Comparison of ENCODE assay signal across 8 cellular contexts in the genomic region with DNA sequence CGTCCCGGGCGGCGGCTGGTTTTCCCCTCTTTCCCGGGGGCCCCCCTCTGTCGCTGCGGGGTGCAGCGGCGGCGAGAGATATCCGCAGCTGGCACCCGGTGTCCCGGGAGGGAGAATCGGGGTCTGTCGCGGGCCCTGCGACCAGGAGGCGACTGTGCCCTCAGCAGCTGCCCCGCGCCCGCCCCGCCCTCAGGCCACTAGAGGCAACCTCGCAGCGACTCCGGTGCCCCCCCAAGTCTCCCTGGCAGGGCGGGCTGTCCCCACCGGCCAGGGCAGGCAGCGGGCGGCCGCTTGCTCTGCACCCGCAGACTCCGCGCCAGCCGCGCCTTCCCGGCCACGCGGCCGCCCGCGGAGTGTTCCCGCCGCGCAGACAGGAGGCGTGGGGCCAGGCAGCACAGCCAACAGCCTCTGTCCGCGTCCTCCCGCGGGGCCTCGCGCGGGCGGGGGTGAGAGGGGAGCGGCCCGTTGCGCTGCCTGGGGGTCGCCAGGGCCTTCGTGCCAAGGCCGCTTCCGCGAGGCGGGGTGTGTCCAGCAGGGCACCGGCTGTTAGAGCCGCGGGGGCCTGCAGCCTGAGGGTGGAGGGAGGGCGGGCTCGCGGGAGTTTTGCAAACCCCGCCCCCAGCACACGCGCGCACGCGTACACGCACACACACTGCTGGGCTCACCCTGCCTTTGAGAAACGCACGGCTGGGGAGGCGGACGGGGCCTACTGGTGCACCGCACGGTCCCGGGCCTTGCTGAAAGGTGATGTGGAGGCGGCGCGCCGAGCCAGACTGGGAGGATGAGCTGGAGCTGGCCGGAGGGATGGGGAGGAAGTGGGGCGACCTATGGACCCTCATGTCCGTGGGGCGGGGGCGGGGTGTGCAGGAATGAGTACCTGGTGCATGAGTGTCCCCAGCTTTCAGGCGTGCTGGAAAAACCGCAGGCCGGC. TPM values are rescaled to one million over a fixed set of nuclear protein-coding genes. Genes with fewer than 3 reads are reported as not detected.
A peak's percentile ranks its signal among the peaks of the same experiment; 100 is the strongest.
DNase-seq lines count a peak whose midpoint lies in the region; ATAC-seq and TF ChIP-seq lines count a peak whose summit lies in the region.

No MANE protein-coding gene starts in this region.

- peak overlapping the region; percentile 55 for H3K4me3 ChIP-seq in brain microvascular endothelial cell (ENCODE audit: low read depth, low read length)
- H3K4me3 ChIP-seq in liver (ENCODE audit: low read depth in 1 of 3, low read length in 3 of 3) = peak overlapping the region in 2 of 3 donors; percentile 52 to 70

- H3K27me3 ChIP-seq in brain microvascular endothelial cell (replicated peaks) (no peaks in the 10 kb centered on the region), liver (ENCODE audit: control insufficient read depth in 4 of 4, insufficient read depth in 4 of 4, low read length in 3 of 4) (no peaks in the 10 kb centered on the region)

- TF ChIP-seq RAD21 in liver (IDR thresholded peaks at IDR 0.05) = peak in 1 of 2 donors; percentile 19

- H3K27ac ChIP-seq in VCaP (peak overlapping the region; percentile 82), brain microvascular endothelial cell (no peak overlapping the region), liver (ENCODE audit: low read depth in 1 of 2, low read length in 2 of 2) (peak overlapping the region; percentile 41 to 43)

- TF ChIP-seq CTCF in VCaP (conservative IDR thresholded peaks at IDR 0.05) = peak; percentile 19; the same call in 1 of the 2 replicates
- no peak for TF ChIP-seq CTCF in brain microvascular endothelial cell (IDR thresholded peaks at IDR 0.05; ENCODE audit: low read depth, low read length, missing control alignments)
- no peak for TF ChIP-seq CTCF in liver (IDR thresholded peaks at IDR 0.05; ENCODE audit: low read depth, low read length, missing input control)

- no peak overlapping the region for H3K9ac ChIP-seq in liver (ENCODE audit: low read depth in 1 of 2, low read length in 2 of 2)

- ATAC-seq in HG03095 (IDR thresholded peaks at IDR 0.05; ENCODE audit: unreplicated experiment) = peak; percentile 71

- in situ Hi-C loops in brain microvascular endothelial cell (cut with HindIII; ENCODE audit: low pct_ligation_motif_present, low sequenced_read_pairs) = no loop called here

- peak; percentile 15 for DNase-seq in NCI-H2029 (lab: John Stamatoyannopoulos, UW)
- no peak for DNase-seq in NCI-H2029 treated with DMSO at 0.1 percent for 48 hours (lab: John Stamatoyannopoulos, UW)
- no peak for DNase-seq in brain microvascular endothelial cell
- peak; percentile 25 for DNase-seq in stimulated activated CD8-positive, alpha-beta memory T cell treated with anti-CD3 and anti-CD28 coated beads, Interleukin-12 subunit alpha, Interleukin-12 subunit beta, amount 100 ng/mL, for 24 hours (ENCODE audit: extremely low read depth)
- DNase-seq in iPS-NIHi7 (ENCODE audit: extremely low spot score) = no peak

- 14% methylated on average over 94 of the region's 94 CpGs for WGBS in liver

- H3K4me1 ChIP-seq in liver (ENCODE audit: control insufficient read depth in 4 of 4, insufficient read depth in 4 of 4, low read length in 3 of 4) = peaks cover 0 to 14% (median 7%) of the 10 kb centered on the region in 4 donors

- H3K36me3 ChIP-seq in brain microvascular endothelial cell (replicated peaks) (no peaks in the 10 kb centered on the region), liver (ENCODE audit: control insufficient read depth in 4 of 4, insufficient read depth in 3 of 4, low read depth in 1 of 4, low read length in 3 of 4) (no peaks in the 10 kb centered on the region)

- H3K9me3 ChIP-seq in liver (ENCODE audit: control insufficient read depth in 4 of 4, low read length in 3 of 4) = no peaks in the 10 kb centered on the region

TF ChIP-seq in liver, 16 proteins besides CTCF, POLR2A, EP300 and RAD21:
- TF ChIP-seq HNF4G (IDR thresholded peaks at IDR 0.05) = no peak
- peak in 1 of 2 donors; percentile 40 for TF ChIP-seq HNF4A (conservative IDR thresholded peaks at IDR 0.05)
- peak; percentile 15 for TF ChIP-seq SP1 (IDR thresholded peaks at IDR 0.05)

RNA-seq across cellular contexts. Expression of gene KIAA1614, which starts 41.4 kb away (rescaled TPM):
- total RNA-seq in liver = 1 to 10 TPM in 1 of 2 donors, under 1 TPM in 1; 0.50 to 1.1 TPM
- polyA plus RNA-seq in liver = under 1 TPM; 0.21 to 0.29 TPM

Comparison
In these comparisons a context has a peak if more than half of its experiments do, and no peak if none do; other contexts are left out.
1. DNase-seq: peak in NCI-H2029 (single experiment) and stimulated activated CD8-positive, alpha-beta memory T cell treated with anti-CD3 and anti-CD28 coated beads, Interleukin-12 subunit alpha, Interleukin-12 subunit beta, amount 100 ng/mL, for 24 hours (single experiment); none in NCI-H2029 treated with DMSO at 0.1 percent for 48 hours (single experiment), brain microvascular endothelial cell (single experiment) and iPS-NIHi7 (single experiment).